ENCODE assay signal across 8 cellular contexts in the genomic region with DNA sequence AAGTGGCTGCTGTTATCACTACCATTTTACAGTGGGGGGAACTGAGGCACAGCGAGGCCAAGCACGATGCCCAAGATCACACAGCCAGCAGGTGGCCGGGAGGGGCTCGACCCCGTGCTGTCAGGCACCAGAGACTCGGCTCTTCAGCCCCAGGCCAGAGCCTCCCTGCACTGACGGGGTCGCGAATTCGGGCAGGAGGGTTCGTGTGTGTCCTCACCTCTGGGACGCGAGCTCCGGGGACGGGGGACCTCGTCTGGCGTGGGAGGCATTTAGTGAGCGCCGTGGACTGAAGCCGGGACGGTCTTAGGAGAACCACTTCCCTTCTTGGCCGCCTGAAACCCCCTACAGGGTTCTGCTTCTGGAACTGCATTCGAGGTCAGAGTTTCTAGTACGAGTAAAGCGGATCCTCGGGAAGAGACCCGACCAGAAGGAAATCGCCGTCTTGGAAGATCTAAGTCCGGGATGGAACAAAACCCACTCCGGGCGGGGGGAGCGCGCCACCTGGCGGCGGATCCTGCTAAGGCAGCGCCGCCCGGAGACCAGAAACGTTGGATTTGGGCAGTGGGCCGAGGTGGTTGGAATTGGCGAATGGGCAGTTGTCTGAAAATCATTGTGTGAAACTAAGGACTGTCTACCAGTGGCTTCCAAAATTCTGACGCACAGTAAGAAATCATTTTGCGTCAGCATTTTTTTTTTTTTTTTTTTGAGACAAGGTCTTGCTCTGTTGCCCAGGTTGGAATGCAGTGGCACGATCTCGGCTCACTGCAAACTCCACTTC. TPM values are rescaled to one million over a fixed set of nuclear protein-coding genes. Genes with fewer than 3 reads are reported as not detected.
A peak's percentile ranks its signal among the peaks of the same experiment; 100 is the strongest.
DNase-seq lines count a peak whose midpoint lies in the region; ATAC-seq, FAIRE-seq and TF ChIP-seq lines count a peak whose summit lies in the region.

No MANE protein-coding gene starts in this region.

- POLR2A ChIA-PET in A549 (lab: Yijun Ruan, JAX) (no interaction called here), HepG2 (lab: Yijun Ruan, JAX) (interaction anchor here (0.6 kb wide), 2 partner anchors 15 to 20 kb away, joined by 3 read pairs; no protein-coding TSS in a partner anchor)

- no TSS peak for BruUV-seq in HepG2 (replicated peaks; lab: Mats Ljungman, UMichigan)

- DNase-seq in A549 (ENCODE audit: low read depth in 1 of 2, low spot score in 1 of 2) (peak; percentile 87 to 91), GM19238 (ENCODE audit: insufficient read length, low spot score) (peak; percentile 41), NCI-H446 (lab: John Stamatoyannopoulos, UW) (peak; percentile 40 to 86), dorsolateral prefrontal cortex (peak; percentile 62 to 84 (median 72)), HepG2 (ENCODE audit: low spot score) (no peak)
- DNase-seq in activated CD4-positive, alpha-beta T cell treated with anti-CD3 and anti-CD28 coated beads, Interleukin-2, amount 50 U/mL, for 4 hours: peak; percentile 37 to 47
- DNase-seq in stimulated activated CD4-positive, alpha-beta T cell treated with anti-CD3 and anti-CD28 coated beads, Interleukin-2, amount 100 ng/mL, for 4 hours (ENCODE audit: low read depth): peak; percentile 32

- CTCF ChIA-PET in A549 (lab: Yijun Ruan, JAX) (interaction anchor here (0.6 to 15.7 kb wide), 27 partner anchors 9 to 422 kb away, joined by 3 to 499 read pairs (median 4); a partner anchor contains a TSS), HepG2 (lab: Yijun Ruan, JAX; ENCODE audit: low intra/inter-chr PET ratio, low total read pairs) (interaction anchor here (1.0 to 2.7 kb wide), 3 partner anchors 19 to 23 kb away, joined by 3 to 36 read pairs (median 10); no protein-coding TSS in a partner anchor)

- in situ Hi-C loops in HepG2 (cut with HindIII; ENCODE audit: extremely low pct_ligation_motif_present, low pct_unique_long_range_greater_than_20kb): no loop called here

- FAIRE-seq in A549 (lab: Jason Lieb, UNC) (no peak), HepG2 (lab: Jason Lieb, UNC) (peak; percentile 60)

- H3K9me3 ChIP-seq in A549 (peaks cover 16% of the 10 kb centered on the region), HepG2 (ENCODE audit: low read length) (no peaks in the 10 kb centered on the region)

- TF ChIP-seq CTCF in A549 (IDR thresholded peaks at IDR 0.05) (peak; percentile 99), dorsolateral prefrontal cortex (IDR thresholded peaks at IDR 0.05 in 54 of 56, conservative IDR thresholded peaks at IDR 0.05 in 2 of 56; ENCODE audit: low read depth in 1 of 56, partially characterized antibody in 56 of 56) (peak; percentile 90 to 99 (median 97)), HepG2 (CRISPR knock-in tag; IDR thresholded peaks at IDR 0.05) (peak; percentile 90)

- intact Hi-C loops in dorsolateral prefrontal cortex (cut with DNase I): loop anchor here (1.0 kb wide), 2 partner anchors 20 to 24 kb away; no protein-coding TSS in a partner anchor
- intact Hi-C loops in HepG2 (cut with micrococcal nuclease; ENCODE audit: unreplicated experiment): loop anchor here (1.0 kb wide), 1 partner anchor 24 kb away; no protein-coding TSS in a partner anchor

- no peaks in the 10 kb centered on the region for H4K20me1 ChIP-seq in HepG2 (ENCODE audit: insufficient read depth, low read length)

- H3K4me2 ChIP-seq in A549 (peak overlapping the region; percentile 90), HepG2 (ENCODE audit: low read depth, low read length) (peak overlapping the region; percentile 99)

- peak; percentile 92 to 93 for TF ChIP-seq RAD21 in A549 (conservative IDR thresholded peaks at IDR 0.05 in 1 of 2, IDR thresholded peaks at IDR 0.05 in 1 of 2)
- peak; percentile 73 for TF ChIP-seq RAD21 in HepG2 (CRISPR knock-in tag; IDR thresholded peaks at IDR 0.05)

- TF ChIP-seq EP300 in A549 (IDR thresholded peaks at IDR 0.05) (no peak), HepG2 (IDR thresholded peaks at IDR 0.05; ENCODE audit: low read depth in 2 of 2, low read length in 2 of 2) (no peak), HepG2 (CRISPR knock-in tag; IDR thresholded peaks at IDR 0.05; ENCODE audit: borderline replicate concordance) (no peak)

- peaks cover 8% of the 10 kb centered on the region for H3K4me1 ChIP-seq in A549
- peaks cover 21% of the 10 kb centered on the region for H3K4me1 ChIP-seq in HepG2 (ENCODE audit: insufficient read depth, low read length)

- TF ChIP-seq POLR2A in A549 (IDR thresholded peaks at IDR 0.05; ENCODE audit: low read length) (no peak), HepG2 (IDR thresholded peaks at IDR 0.05; ENCODE audit: insufficient read depth in 1 of 2, low read depth in 2 of 2, low read length in 2 of 2) (no peak)

- peak overlapping the region; percentile 49 for H3K4me3 ChIP-seq in A549
- H3K4me3 ChIP-seq in dorsolateral prefrontal cortex: peak overlapping the region; percentile 29 to 67 (median 53)
- H3K4me3 ChIP-seq in HepG2 (replicated peaks in 1 of 3; ENCODE audit: insufficient read depth in 1 of 3, low read depth in 2 of 3, low read length in 3 of 3): peak overlapping the region; percentile 42 to 76 (median 54)

- ATAC-seq in A549 (peak; percentile 86 to 91), HepG2 (peak; percentile 76), HG03378 (IDR thresholded peaks at IDR 0.05; ENCODE audit: unreplicated experiment) (no peak)

- peak overlapping the region; percentile 58 for H2AFZ ChIP-seq in HepG2 (ENCODE audit: low read length)

- peaks cover 0 to 4% of the 10 kb centered on the region in 2 experiments; a peak in 1 of 5 replicates for H3K36me3 ChIP-seq in HepG2 (replicated peaks in 1 of 2; ENCODE audit: control insufficient read depth in 1 of 2, insufficient read depth in 2 of 2, low read length in 2 of 2)

- no peaks in the 10 kb centered on the region for H3K79me2 ChIP-seq in HepG2 (ENCODE audit: insufficient read depth, low read length)

- H3K27me3 ChIP-seq in dorsolateral prefrontal cortex: peaks cover 0 to 2% (median 0%) of the 10 kb centered on the region in 45 donors
- H3K27me3 ChIP-seq in HepG2 (ENCODE audit: control insufficient read depth in 1 of 2, insufficient read depth in 2 of 2, low read length in 2 of 2): no peaks in the 10 kb centered on the region

- 0 out of 2 replicates have a peak overlapping the region, but pooled peaks have one; percentile 2 for H3K9ac ChIP-seq in HepG2 (ENCODE audit: insufficient read depth, low read depth, low read length)

- 7% methylated on average over 35 of the region's 46 CpGs for WGBS in A549 (ENCODE audit: missing lambda C conversion rate)
- 10% methylated on average over 11 of the region's 46 CpGs for WGBS in HepG2 (ENCODE audit: low lambda C conversion rate)

- H3K27ac ChIP-seq in A549 (peak overlapping the region; percentile 34 to 81; a peak in 5 of 6 replicates), dorsolateral prefrontal cortex (peak overlapping the region in 4 of 59 donors; percentile 11 to 56 (median 23)), HepG2 (ENCODE audit: extremely low read length, insufficient read depth, low read length) (no peak overlapping the region)

RNA-seq across cellular contexts. Expression of a gene that starts 21.2 kb away (rescaled TPM):
- polyA plus RNA-seq in A549 (2011; rRNA removed) (3.1 and 3.5 TPM in 2 replicates), A549 (2017; fragmentation: RNase III; extraction: RNeasy Plus Mini Kit Qiagen cat#74134 plus additional on column Dnase treatment) (4.3 to 5.6 TPM (median 4.6 TPM) in 3 replicates), HepG2 (2011; rRNA removed) (2.1 and 3.4 TPM in 2 replicates)
- 1.5 and 1.6 TPM in 2 replicates for polyA plus RNA-seq in A549 (2012; cell fraction: cytosol; rRNA removed)
- polyA plus RNA-seq in A549 (2012; cell fraction: nucleus; rRNA removed): 0.97 and 1.2 TPM in 2 replicates
- 4.6 and 6.2 TPM in 2 replicates for polyA minus RNA-seq in A549 (2011; rRNA and poly(A)+ RNA removed)
- total RNA-seq in dorsolateral prefrontal cortex (1 to 10 TPM in 95 of 120 experiments, under 1 TPM in 24, not detected in 1; 0.32 to 4.2 (median 1.5) TPM), HepG2 (2016; rRNA removed; fragmentation: Illumina TruSeq; extraction: Trizol) (13.3 and 18.0 TPM in 2 replicates)
- 4.1 and 5.6 TPM in 2 replicates for total RNA-seq in HepG2 (2016; cell fraction: cytosol; rRNA removed; fragmentation: Illumina TruSeq; extraction: Trizol; ENCODE audit: low read depth)
- 13.4 and 17.1 TPM in 2 replicates for total RNA-seq in HepG2 (2016; cell fraction: insoluble cytoplasmic fraction; rRNA removed; fragmentation: Illumina TruSeq; extraction: Trizol)
- total RNA-seq in HepG2 (2016; cell fraction: membrane; rRNA removed; fragmentation: Illumina TruSeq; extraction: Trizol): 9.9 and 12.6 TPM in 2 replicates
- 7.2 and 8.3 TPM in 2 replicates for total RNA-seq in HepG2 (2016; cell fraction: nucleus; rRNA removed; fragmentation: Illumina TruSeq; extraction: Trizol)
- 2.4 and 3.1 TPM in 2 replicates for polyA plus RNA-seq in HepG2 (2011; cell fraction: cytosol; rRNA removed)
- 1.5 and 2.4 TPM in 2 replicates for polyA plus RNA-seq in HepG2 (2011; cell fraction: nucleus; rRNA removed)
- 1.7 TPM in 2 replicates for polyA plus RNA-seq in HepG2 (2012)
- polyA plus RNA-seq in HepG2 (2016; cell fraction: cytosol; fragmentation: Illumina TruSeq; extraction: Trizol; ENCODE audit: low read depth): 0.91 and 1.1 TPM in 2 replicates
- polyA plus RNA-seq in HepG2 (2016; cell fraction: insoluble cytoplasmic fraction; fragmentation: Illumina TruSeq; extraction: Trizol; ENCODE audit: low read depth): 11.6 and 12.0 TPM in 2 replicates
- 2.7 and 3.7 TPM in 2 replicates for polyA plus RNA-seq in HepG2 (2016; cell fraction: membrane; fragmentation: Illumina TruSeq; extraction: Trizol; ENCODE audit: low read depth)
- 14.1 and 14.6 TPM in 2 replicates for polyA plus RNA-seq in HepG2 (2016; cell fraction: nucleus; fragmentation: Illumina TruSeq; extraction: Trizol; ENCODE audit: insufficient read depth, low read depth)
- 4.2 and 4.6 TPM in 2 replicates for polyA minus RNA-seq in HepG2 (2011; rRNA and poly(A)+ RNA removed; ENCODE audit: low replicate concordance)
- polyA minus RNA-seq in HepG2 (2011; cell fraction: cytosol; rRNA and poly(A)+ RNA removed): 3.3 and 6.2 TPM in 2 replicates
- 6.3 and 7.2 TPM in 2 replicates for polyA minus RNA-seq in HepG2 (2011; cell fraction: nucleus; rRNA and poly(A)+ RNA removed)

RNA-seq across cellular contexts. Expression of a gene that starts 34.2 kb away (rescaled TPM):
- 147 and 210 TPM in 2 replicates for polyA plus RNA-seq in A549 (2011; rRNA removed)
- polyA plus RNA-seq in A549 (2012; cell fraction: cytosol; rRNA removed): 395 and 483 TPM in 2 replicates
- polyA plus RNA-seq in A549 (2012; cell fraction: nucleus; rRNA removed): 319 and 362 TPM in 2 replicates
- polyA plus RNA-seq in A549 (2017; fragmentation: RNase III; extraction: RNeasy Plus Mini Kit Qiagen cat#74134 plus additional on column Dnase treatment): 564 to 580 TPM (median 566 TPM) in 3 replicates
- polyA minus RNA-seq in A549 (2011; rRNA and poly(A)+ RNA removed): 203 and 214 TPM in 2 replicates
- total RNA-seq in dorsolateral prefrontal cortex: 10 to 100 TPM in 87 of 120 experiments, 1 to 10 TPM in 33; 4.7 to 52.1 (median 14.3) TPM
- total RNA-seq in HepG2 (2016; rRNA removed; fragmentation: Illumina TruSeq; extraction: Trizol): 1.6 and 2.2 TPM in 2 replicates
- 2.2 and 3.4 TPM in 2 replicates for total RNA-seq in HepG2 (2016; cell fraction: cytosol; rRNA removed; fragmentation: Illumina TruSeq; extraction: Trizol; ENCODE audit: low read depth)
- 2.7 and 3.2 TPM in 2 replicates for total RNA-seq in HepG2 (2016; cell fraction: insoluble cytoplasmic fraction; rRNA removed; fragmentation: Illumina TruSeq; extraction: Trizol)
- total RNA-seq in HepG2 (2016; cell fraction: membrane; rRNA removed; fragmentation: Illumina TruSeq; extraction: Trizol): 0.96 and 1.1 TPM in 2 replicates
- total RNA-seq in HepG2 (2016; cell fraction: nucleus; rRNA removed; fragmentation: Illumina TruSeq; extraction: Trizol): 3.0 and 4.7 TPM in 2 replicates
- 7.8 and 9.4 TPM in 2 replicates for polyA plus RNA-seq in HepG2 (2011; rRNA removed)
- polyA plus RNA-seq in HepG2 (2011; cell fraction: cytosol; rRNA removed): 10.0 and 10.8 TPM in 2 replicates
- polyA plus RNA-seq in HepG2 (2011; cell fraction: nucleus; rRNA removed): 3.4 and 3.5 TPM in 2 replicates
- polyA plus RNA-seq in HepG2 (2012): 4.8 and 7.1 TPM in 2 replicates
- 4.6 and 4.7 TPM in 2 replicates for polyA plus RNA-seq in HepG2 (2016; cell fraction: cytosol; fragmentation: Illumina TruSeq; extraction: Trizol; ENCODE audit: low read depth)
- 1.7 and 2.4 TPM in 2 replicates for polyA plus RNA-seq in HepG2 (2016; cell fraction: insoluble cytoplasmic fraction; fragmentation: Illumina TruSeq; extraction: Trizol; ENCODE audit: low read depth)
- 3.2 and 3.6 TPM in 2 replicates for polyA plus RNA-seq in HepG2 (2016; cell fraction: membrane; fragmentation: Illumina TruSeq; extraction: Trizol; ENCODE audit: low read depth)
- polyA plus RNA-seq in HepG2 (2016; cell fraction: nucleus; fragmentation: Illumina TruSeq; extraction: Trizol; ENCODE audit: insufficient read depth, low read depth): 7.0 TPM in 2 replicates
- polyA minus RNA-seq in HepG2 (2011; rRNA and poly(A)+ RNA removed; ENCODE audit: low replicate concordance): 11.4 and 319 TPM in 2 replicates
- 2.8 and 3.1 TPM in 2 replicates for polyA minus RNA-seq in HepG2 (2011; cell fraction: cytosol; rRNA and poly(A)+ RNA removed)
- 2.0 and 4.0 TPM in 2 replicates for polyA minus RNA-seq in HepG2 (2011; cell fraction: nucleus; rRNA and poly(A)+ RNA removed)

RNA-seq across cellular contexts. Expression of a gene that starts 35.4 kb away (rescaled TPM):
- polyA plus RNA-seq in A549 (2011; rRNA removed) (27.4 and 34.7 TPM in 2 replicates), A549 (2017; fragmentation: RNase III; extraction: RNeasy Plus Mini Kit Qiagen cat#74134 plus additional on column Dnase treatment) (27.2 to 27.5 TPM (median 27.5 TPM) in 3 replicates), HepG2 (2011; rRNA removed) (12.6 and 15.0 TPM in 2 replicates)
- polyA plus RNA-seq in A549 (2012; cell fraction: cytosol; rRNA removed): 10.9 and 11.3 TPM in 2 replicates
- 14.2 and 19.3 TPM in 2 replicates for polyA plus RNA-seq in A549 (2012; cell fraction: nucleus; rRNA removed)
- 34.8 and 41.5 TPM in 2 replicates for polyA minus RNA-seq in A549 (2011; rRNA and poly(A)+ RNA removed)
- total RNA-seq in dorsolateral prefrontal cortex (10 to 100 TPM; 10.8 to 45.2 (median 24.0) TPM), HepG2 (2016; rRNA removed; fragmentation: Illumina TruSeq; extraction: Trizol) (19.2 and 22.6 TPM in 2 replicates)
- 10.5 and 12.2 TPM in 2 replicates for total RNA-seq in HepG2 (2016; cell fraction: cytosol; rRNA removed; fragmentation: Illumina TruSeq; extraction: Trizol; ENCODE audit: low read depth)
- total RNA-seq in HepG2 (2016; cell fraction: insoluble cytoplasmic fraction; rRNA removed; fragmentation: Illumina TruSeq; extraction: Trizol): 20.3 and 22.0 TPM in 2 replicates
- total RNA-seq in HepG2 (2016; cell fraction: membrane; rRNA removed; fragmentation: Illumina TruSeq; extraction: Trizol): 14.9 and 16.2 TPM in 2 replicates
- total RNA-seq in HepG2 (2016; cell fraction: nucleus; rRNA removed; fragmentation: Illumina TruSeq; extraction: Trizol): 27.3 and 27.4 TPM in 2 replicates
- polyA plus RNA-seq in HepG2 (2011; cell fraction: cytosol; rRNA removed): 6.0 and 6.2 TPM in 2 replicates
- polyA plus RNA-seq in HepG2 (2011; cell fraction: nucleus; rRNA removed): 55.7 and 59.6 TPM in 2 replicates
- polyA plus RNA-seq in HepG2 (2012): 15.3 and 16.1 TPM in 2 replicates
- 8.2 and 8.4 TPM in 2 replicates for polyA plus RNA-seq in HepG2 (2016; cell fraction: cytosol; fragmentation: Illumina TruSeq; extraction: Trizol; ENCODE audit: low read depth)
- 18.5 and 19.2 TPM in 2 replicates for polyA plus RNA-seq in HepG2 (2016; cell fraction: insoluble cytoplasmic fraction; fragmentation: Illumina TruSeq; extraction: Trizol; ENCODE audit: low read depth)
- polyA plus RNA-seq in HepG2 (2016; cell fraction: membrane; fragmentation: Illumina TruSeq; extraction: Trizol; ENCODE audit: low read depth): 9.8 TPM in 2 replicates
- 40.8 and 46.1 TPM in 2 replicates for polyA plus RNA-seq in HepG2 (2016; cell fraction: nucleus; fragmentation: Illumina TruSeq; extraction: Trizol; ENCODE audit: insufficient read depth, low read depth)
- 11.4 and 14.4 TPM in 2 replicates for polyA minus RNA-seq in HepG2 (2011; rRNA and poly(A)+ RNA removed; ENCODE audit: low replicate concordance)
- polyA minus RNA-seq in HepG2 (2011; cell fraction: cytosol; rRNA and poly(A)+ RNA removed): 6.8 and 7.5 TPM in 2 replicates
- 61.5 and 62.0 TPM in 2 replicates for polyA minus RNA-seq in HepG2 (2011; cell fraction: nucleus; rRNA and poly(A)+ RNA removed)
